In the genomic region with DNA sequence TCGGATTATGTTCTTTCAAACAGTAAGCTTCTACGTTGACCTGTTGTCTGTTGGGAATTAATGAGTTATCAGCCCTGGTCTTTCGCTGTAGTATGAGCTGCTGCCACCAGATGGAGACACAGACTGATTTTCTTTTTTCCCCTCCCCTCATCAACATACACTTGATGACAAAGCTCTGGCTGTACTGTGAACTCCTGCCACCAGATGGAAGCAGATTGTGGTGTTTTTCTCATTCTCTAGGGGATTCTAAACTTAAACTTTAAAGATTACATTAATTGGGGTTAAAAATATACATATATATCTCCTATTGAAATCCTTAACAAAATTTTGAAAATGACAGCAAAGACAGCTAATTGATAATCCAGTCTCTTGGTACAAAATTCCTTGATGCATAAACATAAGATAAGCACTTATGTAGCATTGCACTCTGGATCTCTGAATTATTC, we compare ENCODE assay signal across 8 cellular contexts. TPM values are rescaled to one million over a fixed set of nuclear protein-coding genes. Genes with fewer than 3 reads are reported as not detected.
A peak's percentile ranks its signal among the peaks of the same experiment; 100 is the strongest.
DNase-seq lines count a peak whose midpoint lies in the region; ATAC-seq and TF ChIP-seq lines count a peak whose summit lies in the region.

No MANE protein-coding gene starts in this region.

- H3K4me1 Mint-ChIP-seq in CD4-positive, alpha-beta memory T cell: peaks cover 2 to 5% (median 3%) of the 10 kb centered on the region in 4 donors

- WGBS in right lobe of liver (ENCODE audit: insufficient coverage, low coverage, low lambda C conversion rate, missing lambda C conversion rate): 3% methylated on average over 3 of the region's 3 CpGs

- H3K27ac Mint-ChIP-seq in CD4-positive, alpha-beta memory T cell: peak overlapping the region in 2 of 7 donors; percentile 5 to 8

- no peaks in the 10 kb centered on the region for H3K4me1 ChIP-seq in CD4-positive, alpha-beta memory T cell (ENCODE audit: insufficient read depth, low read length)
- H3K4me1 ChIP-seq in colonic mucosa (no peaks in the 10 kb centered on the region), right lobe of liver (no peaks in the 10 kb centered on the region)

- intact Hi-C loops in CD4-positive, alpha-beta memory T cell (cut with micrococcal nuclease): loop anchor here (1.0 to 10.0 kb wide), 3 partner anchors 151 to 1917 kb away; no protein-coding TSS in a partner anchor
- intact Hi-C loops in colonic mucosa (cut with DNase I): loop anchor here (5.0 kb wide), 1 partner anchor 207 kb away; no protein-coding TSS in a partner anchor
- intact Hi-C loops in right lobe of liver (cut with DNase I): no loop called here

- DNase-seq in CD4-positive, alpha-beta memory T cell: peak; percentile 61 to 75 (median 74)
- DNase-seq in NCI-H510A treated with DMSO at 0.1 percent for 48 hours (lab: John Stamatoyannopoulos, UW): peak; percentile 53
- peak; percentile 71 for DNase-seq in activated CD4-positive, alpha-beta T cell treated with anti-CD3 and anti-CD28 coated beads for 48 hours
- peak; percentile 76 for DNase-seq in colonic mucosa
- DNase-seq in right lobe of liver: peak in 1 of 3 donors; percentile 48
- peak; percentile 31 for DNase-seq in stimulated activated CD8-positive, alpha-beta memory T cell treated with anti-CD3 and anti-CD28 coated beads, Interleukin-12 subunit alpha, Interleukin-12 subunit beta, amount 100 ng/mL, for 4 hours (ENCODE audit: low read depth)

- TF ChIP-seq CTCF in colonic mucosa (IDR thresholded peaks at IDR 0.05): peak; percentile 92
- peak; percentile 94 to 98 (median 96) for TF ChIP-seq CTCF in right lobe of liver (IDR thresholded peaks at IDR 0.05)

- peak; percentile 81 for ATAC-seq in GM19397 (IDR thresholded peaks at IDR 0.05; ENCODE audit: unreplicated experiment)
- peak; percentile 80 for ATAC-seq in HG03457 (IDR thresholded peaks at IDR 0.05; ENCODE audit: unreplicated experiment)
- ATAC-seq in right lobe of liver: peak; percentile 98 to 100 (median 100)

- no peaks in the 10 kb centered on the region for H3K27me3 ChIP-seq in CD4-positive, alpha-beta memory T cell (ENCODE audit: insufficient read depth, low read length)
- H3K27me3 ChIP-seq in colonic mucosa (no peaks in the 10 kb centered on the region), right lobe of liver (no peaks in the 10 kb centered on the region)

- CTCF ChIA-PET in CD4-positive, alpha-beta memory T cell (lab: Charles Lee; ENCODE audit: partially characterized antibody): interaction anchor here (0.6 to 3.5 kb wide), 25 partner anchors 9 to 763 kb away, joined by 3 to 35 read pairs (median 4); no protein-coding TSS in a partner anchor

- H3K27ac ChIP-seq in CD4-positive, alpha-beta memory T cell (ENCODE audit: low read depth, low read length): no peak overlapping the region
- H3K27ac ChIP-seq in colonic mucosa (no peak overlapping the region), right lobe of liver (no peak overlapping the region)

- POLR2A ChIA-PET in CD4-positive, alpha-beta memory T cell (lab: Charles Lee; ENCODE audit: partially characterized antibody): interaction anchor here (0.7 to 3.1 kb wide), 4 partner anchors 11 to 146 kb away, joined by 3 to 23 read pairs (median 4); partner anchors contain the start of gene MBTPS2

- peaks cover 8 to 21% of the 10 kb centered on the region in 2 donors for H3K36me3 Mint-ChIP-seq in CD4-positive, alpha-beta memory T cell

- H3K4me3 Mint-ChIP-seq in CD4-positive, alpha-beta memory T cell: no peak overlapping the region

- no peak for TF ChIP-seq POLR2A in right lobe of liver (IDR thresholded peaks at IDR 0.05)

- no peaks in the 10 kb centered on the region for H3K36me3 ChIP-seq in CD4-positive, alpha-beta memory T cell (ENCODE audit: insufficient read depth, low read length)
- H3K36me3 ChIP-seq in colonic mucosa: no peaks in the 10 kb centered on the region
- no peaks in the 10 kb centered on the region for H3K36me3 ChIP-seq in right lobe of liver

- no peak overlapping the region for H3K4me3 ChIP-seq in CD4-positive, alpha-beta memory T cell (ENCODE audit: low read length in 2 of 2)
- no peak overlapping the region for H3K4me3 ChIP-seq in colonic mucosa
- no peak overlapping the region for H3K4me3 ChIP-seq in right lobe of liver

- no peaks in the 10 kb centered on the region for H3K27me3 Mint-ChIP-seq in CD4-positive, alpha-beta memory T cell

- H3K9me3 ChIP-seq in CD4-positive, alpha-beta memory T cell (ENCODE audit: control insufficient read depth in 1 of 2, low read length in 2 of 2): no peaks in the 10 kb centered on the region
- H3K9me3 ChIP-seq in colonic mucosa: no peaks in the 10 kb centered on the region
- no peaks in the 10 kb centered on the region for H3K9me3 ChIP-seq in right lobe of liver

- peaks cover 0 to 2% (median 0%) of the 10 kb centered on the region in 8 donors for H3K9me3 Mint-ChIP-seq in CD4-positive, alpha-beta memory T cell

- no peak overlapping the region for H3K9ac ChIP-seq in colonic mucosa (ENCODE audit: low read depth in 2 of 2, low read length in 2 of 2)

RNA-seq across cellular contexts. Expression of gene SMS, which starts 44.8 kb away (rescaled TPM):
- 10 to 100 TPM; 28.0 to 29.7 TPM for total RNA-seq in CD4-positive, alpha-beta memory T cell
- polyA plus RNA-seq in CD4-positive, alpha-beta memory T cell: 10 to 100 TPM; 49.9 to 74.7 TPM
- total RNA-seq in colonic mucosa (100 to 1,000 TPM in 1 of 2 donors, 10 to 100 TPM in 1; 73.7 to 100 TPM), right lobe of liver (10 to 100 TPM; 14.6 to 27.1 (median 21.9) TPM)

RNA-seq across cellular contexts. Expression of gene PHEX, which starts 46.8 kb away (rescaled TPM):
- under 1 TPM; 0.25 to 0.35 TPM for total RNA-seq in CD4-positive, alpha-beta memory T cell
- under 1 TPM; 0.39 to 0.98 TPM for polyA plus RNA-seq in CD4-positive, alpha-beta memory T cell
- total RNA-seq in colonic mucosa (under 1 TPM in 1 of 2 donors, not detected in 1; 0.56 TPM), right lobe of liver (under 1 TPM in 1 of 6 experiments, not detected in 5; 0.13 TPM)

Comparison
In these comparisons a context has a peak if more than half of its experiments do, and no peak if none do; other contexts are left out.
1. intact Hi-C loops: an anchor here in CD4-positive, alpha-beta memory T cell (1.0 to 10.0 kb wide) and colonic mucosa (5.0 kb wide); none called in right lobe of liver.